ENCODE assay signal across 35 cellular contexts in genomic region chr12:55861396-55861795, GRCh38. TPM values are rescaled to one million over a fixed set of nuclear protein-coding genes. Genes with fewer than 3 reads are reported as not detected.
"Had no signal": no experiment of that assay in that cellular context is flagged by ENCODE, and none has a peak within 500 bp of the region (broad histone marks: within the 10 kb centered on the region; RNA-seq: fewer than 3 reads in every experiment).

No MANE protein-coding gene starts in this region.

- H3K27me3 ChIP-seq: MG63 had no signal

- H3K4me3 ChIP-seq: MG63 had no signal

- H3K36me3 ChIP-seq: MG63 had no signal

- H3K9ac ChIP-seq: KMS-11 had no signal

- DNase-seq: Karpas-422, Kasumi-1, MG63, MM.1S, MV-4-11, NCI-H1048, NCI-H1092, NCI-H1092 treated with DMSO at 0.1 percent for 48 hours, NCI-H1105, NCI-H1105 treated with DMSO at 0.1 percent for 48 hours, NCI-H1417, NCI-H1417 treated with DMSO at 0.1 percent for 48 hours, NCI-H1436, NCI-H1436 treated with DMSO at 0.1 percent for 48 hours, NCI-H146, NCI-H1694, NCI-H1694 treated with DMSO at 0.1 percent for 48 hours, NCI-H187, NCI-H187 treated with DMSO at 0.1 percent for 48 hours, NCI-H1930, NCI-H2029, NCI-H2029 treated with DMSO at 0.1 percent for 48 hours, NCI-H2081, NCI-H2081 treated with DMSO at 0.1 percent for 48 hours, NCI-H2107, NCI-H2171, NCI-H2171 treated with DMSO at 0.1 percent for 48 hours, NCI-H2227 treated with DMSO at 0.1 percent for 48 hours, NCI-H226, NCI-H345, NCI-H446, NCI-H446 treated with DMSO at 0.1 percent for 48 hours, NCI-H510A had no signal

- H3K4me2 ChIP-seq: KMS-11 had no signal

- H3K27ac ChIP-seq: KMS-11 had no signal

RNA-seq across cellular contexts. Expression of gene MMP19, which starts 18.7 kb away (rescaled TPM):
- total RNA-seq: NCI-H460 had no signal
